Comparison of ENCODE assay signal across 27 cellular contexts in genomic region chr3:23832523-23832922, GRCh38.
"Had no signal": no experiment of that assay in that cellular context is flagged by ENCODE, and none has a peak within 500 bp of the region (broad histone marks: within the 10 kb centered on the region; RNA-seq: fewer than 3 reads in every experiment).

No MANE protein-coding gene starts in this region.

- FAIRE-seq: colon had no signal

- H3K36me3 Mint-ChIP-seq: natural killer cell had no signal

- DNase-seq: dorsolateral prefrontal cortex; effector CD4-positive, alpha-beta T cell; foreskin melanocyte; glutamatergic neuron; heart right ventricle; hippocampal formation; natural killer cell; stimulated activated CD4-positive, alpha-beta T cell treated with anti-CD3 and anti-CD28 coated beads, Interleukin-12 subunit alpha, Interleukin-12 subunit beta, amount 100 ng/mL, for 4 hours; stimulated activated CD4-positive, alpha-beta T cell treated with anti-CD3 and anti-CD28 coated beads, Interleukin-1b, Interleukin-23, amount 100 ng/mL, for 48 hours; stimulated activated CD4-positive, alpha-beta T cell treated with anti-CD3 and anti-CD28 coated beads, Interleukin-4, amount 100 ng/mL, for 1 hour; stimulated activated CD8-positive, alpha-beta memory T cell treated with anti-CD3 and anti-CD28 coated beads, Interleukin-4, amount 100 ng/mL, for 48 hours; stimulated activated naive CD4-positive, alpha-beta T cell; stimulated activated naive CD8-positive, alpha-beta T cell treated with anti-CD3 and anti-CD28 coated beads, Interleukin-15, amount 100 ng/mL, for 72 hours; transverse colon; upper lobe of right lung; uterus had no signal

- ATAC-seq: heart right ventricle; left lobe of liver; natural killer cell; sciatic nerve; stimulated activated naive CD8-positive, alpha-beta T cell treated with anti-CD3 and anti-CD28 coated beads, Interleukin-15, amount 100 ng/mL, for 72 hours; upper lobe of right lung had no signal

- H3K4me3 Mint-ChIP-seq: natural killer cell; neural crest cell; stimulated activated naive CD8-positive, alpha-beta T cell treated with anti-CD3 and anti-CD28 coated beads, Interleukin-15, amount 100 ng/mL, for 72 hours had no signal

- H3K27me3 Mint-ChIP-seq: memory B cell; stimulated activated naive CD8-positive, alpha-beta T cell treated with anti-CD3 and anti-CD28 coated beads, Interleukin-15, amount 100 ng/mL, for 72 hours had no signal

- H3K27ac ChIP-seq: dorsolateral prefrontal cortex, esophagus muscularis mucosa, heart right ventricle, prostate gland, right atrium auricular region, suprapubic skin, transverse colon, upper lobe of right lung, uterus had no signal

- H3K4me3 ChIP-seq: dorsolateral prefrontal cortex, esophagus muscularis mucosa, heart right ventricle, lung, prostate gland, right atrium auricular region, smooth muscle cell, suprapubic skin, transverse colon, upper lobe of right lung, uterus had no signal

- H3K4me1 ChIP-seq: prostate gland, uterus had no signal

- H3K9me3 ChIP-seq: esophagus muscularis mucosa, heart right ventricle, prostate gland, right atrium auricular region, suprapubic skin, transverse colon, upper lobe of right lung, uterus had no signal

- H3K9me3 Mint-ChIP-seq: memory B cell; natural killer cell; neural crest cell; stimulated activated naive CD8-positive, alpha-beta T cell treated with anti-CD3 and anti-CD28 coated beads, Interleukin-15, amount 100 ng/mL, for 72 hours had no signal

- H3K36me3 ChIP-seq: esophagus muscularis mucosa, heart right ventricle, prostate gland, right atrium auricular region, suprapubic skin, transverse colon, upper lobe of right lung, uterus had no signal

- H3K27ac Mint-ChIP-seq: natural killer cell; stimulated activated naive CD8-positive, alpha-beta T cell treated with anti-CD3 and anti-CD28 coated beads, Interleukin-15, amount 100 ng/mL, for 72 hours had no signal
